In genomic region chr4:167196386-167196785, GRCh38 we compare ENCODE assay signal across 33 cellular contexts. TPM values are rescaled to one million over a fixed set of nuclear protein-coding genes. Genes with fewer than 3 reads are reported as not detected.
DNase-seq lines count a peak whose midpoint lies in the region; ATAC-seq, FAIRE-seq and TF ChIP-seq lines count a peak whose summit lies in the region.
"Had no signal": no experiment of that assay in that cellular context is flagged by ENCODE, and none has a peak within 500 bp of the region (broad histone marks: within the 10 kb centered on the region; RNA-seq: fewer than 3 reads in every experiment).

No MANE protein-coding gene starts in this region.

- WGBS in A549 (ENCODE audit: missing lambda C conversion rate): 7% methylated on average over 1 of the region's 1 CpG

- no peak; a peak in 1 of 6 replicates for ATAC-seq in A549
- ATAC-seq in GM21360 (IDR thresholded peaks at IDR 0.05; ENCODE audit: unreplicated experiment): no peak
- no peak for ATAC-seq in activated naive CD8-positive, alpha-beta T cell treated with anti-CD3 and anti-CD28 coated beads, Interleukin-2, amount 50 U/mL, for 24 hours
- ATAC-seq: activated CD8-positive, alpha-beta memory T cell treated with anti-CD3 and anti-CD28 coated beads, Interleukin-2, amount 10 ng/mL, durations not matched to agents 7 days and 5 days; K562; left lung; natural killer cell; right cardiac atrium had no signal

- DNase-seq in A549 (ENCODE audit: low read depth in 1 of 2, low spot score in 1 of 2): peak in 1 of 2 experiments; percentile 29
- DNase-seq in HS-5 (ENCODE audit: low read depth): peak; percentile 20
- peak; percentile 36 for DNase-seq in astrocyte of the hippocampus (ENCODE audit: low read depth, low spot score)
- peak; percentile 23 for DNase-seq in iris pigment epithelial cell (ENCODE audit: low read depth)
- DNase-seq in iPS-NIHi7 (ENCODE audit: extremely low spot score): no peak
- DNase-seq in activated naive CD8-positive, alpha-beta T cell treated with anti-CD3 and anti-CD28 coated beads, Interleukin-2, amount 50 U/mL, for 24 hours: no peak
- DNase-seq in NCI-H345 (lab: John Stamatoyannopoulos, UW): no peak
- DNase-seq: activated CD4-positive, alpha-beta T cell treated with anti-CD3 and anti-CD28 coated beads, Interleukin-2, amount 10 ng/mL, durations not matched to agents 7 days and 5 days; activated CD8-positive, alpha-beta memory T cell treated with anti-CD3 and anti-CD28 coated beads, Interleukin-2, amount 10 ng/mL, durations not matched to agents 7 days and 5 days; BE2C; effector memory CD4-positive, alpha-beta T cell; glutamatergic neuron; GM23248; left lung; natural killer cell; NCI-H2171 treated with DMSO at 0.1 percent for 48 hours; NCI-H774; OCI-M1; right cardiac atrium; stimulated activated CD4-positive, alpha-beta T cell treated with anti-CD3 and anti-CD28 coated beads, Interleukin-12 subunit alpha, Interleukin-12 subunit beta, amount 100 ng/mL, for 4 hours; tibial artery had no signal

- no peak overlapping the region for H3K4me3 ChIP-seq in A549
- H3K4me3 ChIP-seq: ascending aorta, esophagus muscularis mucosa, GM23248, K562, left lung, tibial artery had no signal

- H3K9me3 ChIP-seq in A549: no peaks in the 10 kb centered on the region
- H3K9me3 ChIP-seq: ascending aorta, BE2C, esophagus muscularis mucosa, left lung, tibial artery had no signal

- no peak for FAIRE-seq in A549 (lab: Jason Lieb, UNC)
- FAIRE-seq: A204.1, colon, K562 had no signal

- no peaks in the 10 kb centered on the region for H3K36me3 Mint-ChIP-seq in activated naive CD8-positive, alpha-beta T cell treated with anti-CD3 and anti-CD28 coated beads, Interleukin-2, amount 50 U/mL, for 24 hours (ENCODE audit: low read depth)
- H3K36me3 Mint-ChIP-seq: activated CD8-positive, alpha-beta memory T cell treated with anti-CD3 and anti-CD28 coated beads, Interleukin-2, amount 10 ng/mL, durations not matched to agents 7 days and 5 days; activated naive CD4-positive, alpha-beta T cell treated with anti-CD3 and anti-CD28 coated beads, Interleukin-2, amount 50 U/mL, for 24 hours; mesothelial cell of epicardium; natural killer cell had no signal

- no peak overlapping the region for H3K4me3 Mint-ChIP-seq in activated naive CD8-positive, alpha-beta T cell treated with anti-CD3 and anti-CD28 coated beads, Interleukin-2, amount 50 U/mL, for 24 hours
- H3K4me3 Mint-ChIP-seq: activated CD4-positive, alpha-beta T cell treated with anti-CD3 and anti-CD28 coated beads, Interleukin-2, amount 10 ng/mL, durations not matched to agents 7 days and 5 days; activated CD8-positive, alpha-beta memory T cell treated with anti-CD3 and anti-CD28 coated beads, Interleukin-2, amount 10 ng/mL, durations not matched to agents 7 days and 5 days; activated naive CD4-positive, alpha-beta T cell treated with anti-CD3 and anti-CD28 coated beads, Interleukin-2, amount 50 U/mL, for 24 hours; activated T-helper 1 cell treated with anti-CD3 and anti-CD28 coated beads, Interleukin-12 subunit alpha, Interleukin-12 subunit beta, Interleukin-2, Interleukin-4 antibody, amounts not matched to agents 30 ng/mL and 10 ng/mL and 1 ng/mL, durations not matched to agents 14 hours and 24 hours and 36 hours; mesothelial cell of epicardium; natural killer cell; stimulated activated naive CD8-positive, alpha-beta T cell treated with anti-CD3 and anti-CD28 coated beads, Interleukin-15, Interleukin-2, amounts not matched to agents 100 ng/mL and 50 ng/mL, for 24 hours; T-helper 1 cell treated with Interleukin-12 subunit alpha and Interleukin-12 subunit beta and Interleukin-4 antibody, amounts not matched to agents 30 μg/mL and 1 μg/mL, for 36 hours had no signal

- no peak for TF ChIP-seq POLR2A in A549 (IDR thresholded peaks at IDR 0.05; ENCODE audit: low read length)

- peak overlapping the region; percentile 47 for H3K4me2 ChIP-seq in A549

- H3K27ac ChIP-seq in A549: peak overlapping the region; percentile 31 to 37; a peak in 2 of 6 replicates
- H3K27ac ChIP-seq: ascending aorta, esophagus muscularis mucosa, GM23248, left lung, tibial artery, VCaP had no signal

- H3K4me1 Mint-ChIP-seq in activated naive CD8-positive, alpha-beta T cell treated with anti-CD3 and anti-CD28 coated beads, Interleukin-2, amount 50 U/mL, for 24 hours: no peaks in the 10 kb centered on the region
- H3K4me1 Mint-ChIP-seq: activated CD4-positive, alpha-beta T cell treated with anti-CD3 and anti-CD28 coated beads, Interleukin-2, amount 10 ng/mL, durations not matched to agents 7 days and 5 days; activated CD8-positive, alpha-beta memory T cell treated with anti-CD3 and anti-CD28 coated beads, Interleukin-2, amount 10 ng/mL, durations not matched to agents 7 days and 5 days; activated naive CD4-positive, alpha-beta T cell treated with anti-CD3 and anti-CD28 coated beads, Interleukin-2, amount 50 U/mL, for 24 hours; natural killer cell had no signal

- no peak overlapping the region for H3K27ac Mint-ChIP-seq in activated naive CD8-positive, alpha-beta T cell treated with anti-CD3 and anti-CD28 coated beads, Interleukin-2, amount 50 U/mL, for 24 hours
- H3K27ac Mint-ChIP-seq: activated CD4-positive, alpha-beta T cell treated with anti-CD3 and anti-CD28 coated beads, Interleukin-2, amount 10 ng/mL, durations not matched to agents 7 days and 5 days; activated CD8-positive, alpha-beta memory T cell treated with anti-CD3 and anti-CD28 coated beads, Interleukin-2, amount 10 ng/mL, durations not matched to agents 7 days and 5 days; activated naive CD4-positive, alpha-beta T cell treated with anti-CD3 and anti-CD28 coated beads, Interleukin-2, amount 50 U/mL, for 24 hours; activated T-helper 1 cell treated with anti-CD3 and anti-CD28 coated beads, Interleukin-12 subunit alpha, Interleukin-12 subunit beta, Interleukin-2, Interleukin-4 antibody, amounts not matched to agents 30 ng/mL and 10 ng/mL and 1 ng/mL, durations not matched to agents 14 hours and 24 hours and 36 hours; mesothelial cell of epicardium; natural killer cell; stimulated activated naive CD8-positive, alpha-beta T cell treated with anti-CD3 and anti-CD28 coated beads, Interleukin-15, Interleukin-2, amounts not matched to agents 100 ng/mL and 50 ng/mL, for 24 hours; T-helper 1 cell treated with Interleukin-12 subunit alpha and Interleukin-12 subunit beta and Interleukin-4 antibody, amounts not matched to agents 30 μg/mL and 1 μg/mL, for 36 hours had no signal

- TF ChIP-seq EP300 in A549 (IDR thresholded peaks at IDR 0.05): no peak

- CTCF ChIA-PET in A549 (lab: Yijun Ruan, JAX): no interaction called here

- H3K9me3 Mint-ChIP-seq in activated naive CD8-positive, alpha-beta T cell treated with anti-CD3 and anti-CD28 coated beads, Interleukin-2, amount 50 U/mL, for 24 hours: peaks cover 5% of the 10 kb centered on the region
- H3K9me3 Mint-ChIP-seq: activated naive CD4-positive, alpha-beta T cell treated with anti-CD3 and anti-CD28 coated beads, Interleukin-2, amount 50 U/mL, for 24 hours; activated T-helper 1 cell treated with anti-CD3 and anti-CD28 coated beads, Interleukin-12 subunit alpha, Interleukin-12 subunit beta, Interleukin-2, Interleukin-4 antibody, amounts not matched to agents 30 ng/mL and 10 ng/mL and 1 ng/mL, durations not matched to agents 14 hours and 24 hours and 36 hours; T-helper 1 cell treated with Interleukin-12 subunit alpha and Interleukin-12 subunit beta and Interleukin-4 antibody, amounts not matched to agents 30 μg/mL and 1 μg/mL, for 36 hours had no signal

- peaks cover 14% of the 10 kb centered on the region; the same call in 2 of the 3 replicates for H3K4me1 ChIP-seq in A549
- H3K4me1 ChIP-seq: ascending aorta, BE2C, esophagus muscularis mucosa, left lung, tibial artery had no signal

- H3K27me3 Mint-ChIP-seq in activated naive CD8-positive, alpha-beta T cell treated with anti-CD3 and anti-CD28 coated beads, Interleukin-2, amount 50 U/mL, for 24 hours: no peaks in the 10 kb centered on the region
- H3K27me3 Mint-ChIP-seq: activated CD4-positive, alpha-beta T cell treated with anti-CD3 and anti-CD28 coated beads, Interleukin-2, amount 10 ng/mL, durations not matched to agents 7 days and 5 days; activated CD8-positive, alpha-beta memory T cell treated with anti-CD3 and anti-CD28 coated beads, Interleukin-2, amount 10 ng/mL, durations not matched to agents 7 days and 5 days; activated naive CD4-positive, alpha-beta T cell treated with anti-CD3 and anti-CD28 coated beads, Interleukin-2, amount 50 U/mL, for 24 hours; stimulated activated naive CD8-positive, alpha-beta T cell treated with anti-CD3 and anti-CD28 coated beads, Interleukin-15, Interleukin-2, amounts not matched to agents 100 ng/mL and 50 ng/mL, for 24 hours had no signal

- TF ChIP-seq RAD21 in A549 (conservative IDR thresholded peaks at IDR 0.05 in 1 of 2, IDR thresholded peaks at IDR 0.05 in 1 of 2): no peak

- no peak for TF ChIP-seq CTCF in A549 (IDR thresholded peaks at IDR 0.05)

- POLR2A ChIA-PET in A549 (lab: Yijun Ruan, JAX): interaction anchor here (0.6 kb wide), 1 partner anchor 21 kb away, joined by 3 read pairs; no protein-coding TSS in a partner anchor

RNA-seq across cellular contexts. Expression of gene SPOCK3, which starts 37.9 kb away (rescaled TPM):
- polyA plus RNA-seq in A549 (2011; rRNA removed): 0.44 and 0.61 TPM in 2 replicates
- 0.03 TPM in 1 of 2 replicates, not detected in the other for polyA plus RNA-seq in A549 (2012; cell fraction: cytosol; rRNA removed)
- polyA plus RNA-seq in A549 (2012; cell fraction: nucleus; rRNA removed): 0.02 TPM in 1 of 2 replicates, not detected in the other
- 0.04 to 0.15 TPM (median 0.12 TPM) in 3 replicates for polyA plus RNA-seq in A549 (2017; fragmentation: RNase III; extraction: RNeasy Plus Mini Kit Qiagen cat#74134 plus additional on column Dnase treatment)
- 0.62 and 0.78 TPM in 2 replicates for polyA minus RNA-seq in A549 (2011; rRNA and poly(A)+ RNA removed)
- polyA plus RNA-seq: GM23248, K562 had no signal

Comparison
In these comparisons a context has a peak if more than half of its experiments do, and no peak if none do; other contexts are left out.
1. DNase-seq: peak in HS-5 (single experiment), astrocyte of the hippocampus (single experiment) and iris pigment epithelial cell (single experiment); none in iPS-NIHi7 (single experiment), activated naive CD8-positive, alpha-beta T cell treated with anti-CD3 and anti-CD28 coated beads, Interleukin-2, amount 50 U/mL, for 24 hours (single experiment) and NCI-H345 (single experiment).